Comparison of ENCODE assay signal across 1 cellular context in genomic region chr1:66929999-66930822, GRCh38.
TF ChIP-seq lines count a peak whose summit lies in the region.

No MANE protein-coding gene starts in this region.

TF ChIP-seq in K562, 482 proteins besides CTCF, POLR2A, EP300 and RAD21 (continued from another document and continues in another):
- TF ChIP-seq ZNF217 (CRISPR knock-in tag; IDR thresholded peaks at IDR 0.05), result no peak
- no peak for TF ChIP-seq ZBTB33 (CRISPR knock-in tag; IDR thresholded peaks at IDR 0.05)
- TF ChIP-seq SUPT5H (IDR thresholded peaks at IDR 0.05), result peak; percentile 78
- TF ChIP-seq MXI1 (IDR thresholded peaks at IDR 0.05; ENCODE audit: low read depth, low read length), result peak; percentile 40; the same call in 1 of the 2 replicates
- no peak for TF ChIP-seq RERE (CRISPR knock-in tag; IDR thresholded peaks at IDR 0.05; ENCODE audit: borderline replicate concordance)
- no peak for TF ChIP-seq ZNF57 (CRISPR knock-in tag; IDR thresholded peaks at IDR 0.05)
- no peak for TF ChIP-seq NR1H2 (CRISPR knock-in tag; IDR thresholded peaks at IDR 0.05)
- TF ChIP-seq ZBTB26 (CRISPR knock-in tag; IDR thresholded peaks at IDR 0.05), result peak; percentile 82; the same call in 1 of the 2 replicates
- peak; percentile 88 for TF ChIP-seq CEBPB (tag; IDR thresholded peaks at IDR 0.05)
- TF ChIP-seq ZNF785 (CRISPR knock-in tag; IDR thresholded peaks at IDR 0.05), result no peak
- peak; percentile 19; the same call in 1 of the 2 replicates for TF ChIP-seq ZSCAN29 (IDR thresholded peaks at IDR 0.05)
- TF ChIP-seq PRDM10 (IDR thresholded peaks at IDR 0.05; ENCODE audit: partially characterized antibody), result peak; percentile 77
- TF ChIP-seq ZNF592 (IDR thresholded peaks at IDR 0.05), result no peak
- TF ChIP-seq FOXO4 (CRISPR knock-in tag; IDR thresholded peaks at IDR 0.05), result no peak
- TF ChIP-seq ZNF277 (CRISPR knock-in tag; IDR thresholded peaks at IDR 0.05; ENCODE audit: borderline replicate concordance), result no peak
- TF ChIP-seq RFX7 (CRISPR knock-in tag; IDR thresholded peaks at IDR 0.05), result no peak
- no peak for TF ChIP-seq BRF1 (IDR thresholded peaks at IDR 0.05; ENCODE audit: borderline replicate concordance, extremely low read depth, insufficient read length)
- TF ChIP-seq ZNF12 (CRISPR knock-in tag; IDR thresholded peaks at IDR 0.05), result no peak
- peak; percentile 75; the same call in 1 of the 2 replicates for TF ChIP-seq THAP12 (CRISPR knock-in tag; IDR thresholded peaks at IDR 0.05)
- TF ChIP-seq BMI1 (IDR thresholded peaks at IDR 0.05; ENCODE audit: low read length), result no peak
- no peak for TF ChIP-seq YBX1 (IDR thresholded peaks at IDR 0.05)
- TF ChIP-seq NFE2 (IDR thresholded peaks at IDR 0.05; ENCODE audit: low read depth), result no peak
- no peak for TF ChIP-seq ZNF445 (CRISPR knock-in tag; IDR thresholded peaks at IDR 0.05; ENCODE audit: low read depth)
- no peak for TF ChIP-seq ZNF518B (CRISPR knock-in tag; IDR thresholded peaks at IDR 0.05)
- TF ChIP-seq NFYB (IDR thresholded peaks at IDR 0.05; ENCODE audit: extremely low read depth, insufficient read length), result no peak
- TF ChIP-seq MEIS2 (IDR thresholded peaks at IDR 0.05; ENCODE audit: partially characterized antibody), result peak; percentile 36
- peak; percentile 31; the same call in 1 of the 2 replicates for TF ChIP-seq MTA3 (IDR thresholded peaks at IDR 0.05; ENCODE audit: borderline replicate concordance)
- TF ChIP-seq ZSCAN32 (CRISPR knock-in tag; IDR thresholded peaks at IDR 0.05), result no peak
- TF ChIP-seq ZNF644 (tag; IDR thresholded peaks at IDR 0.05; ENCODE audit: low read depth), result peak; percentile 99
